Comparison of ENCODE assay signal across 10 cellular contexts in genomic region chr20:16719421-16719820, GRCh38. TPM values are rescaled to one million over a fixed set of nuclear protein-coding genes. Genes with fewer than 3 reads are reported as not detected.
"Had no signal": no experiment of that assay in that cellular context is flagged by ENCODE, and none has a peak within 500 bp of the region (broad histone marks: within the 10 kb centered on the region; RNA-seq: fewer than 3 reads in every experiment).

No MANE protein-coding gene starts in this region.

- H3K27ac ChIP-seq: HL-60 had no signal

- DNase-seq: IMR-90, KBM-7, KG1 had no signal

- FAIRE-seq: HepG2, HTR-8/SVneo, K562 had no signal

- H3K4me3 ChIP-seq: K562 had no signal

RNA-seq across cellular contexts. Expression of gene OTOR, which starts 28.7 kb away (rescaled TPM):
- total RNA-seq: HepG2, HT-29, HT1080, IMR-90, K562 had no signal
- polyA plus RNA-seq: HepG2, IgD-negative memory B cell, IMR-90, K562 had no signal
